1 cellular context compared by ENCODE assay signal in genomic region chr3:129518581-129518980, GRCh38.
TF ChIP-seq lines count a peak whose summit lies in the region.

No MANE protein-coding gene starts in this region.

TF ChIP-seq in SK-N-SH, 30 proteins besides CTCF, POLR2A, EP300 and RAD21:
- TF ChIP-seq FOSL2 (IDR thresholded peaks at IDR 0.05; ENCODE audit: borderline replicate concordance, low read depth) (no peak), RXRA (IDR thresholded peaks at IDR 0.05; ENCODE audit: borderline replicate concordance, low read depth) (no peak), EZH2phosphoT487 (IDR thresholded peaks at IDR 0.05; ENCODE audit: borderline replicate concordance, low read depth) (no peak), GATA2 (CRISPR knock-in tag; IDR thresholded peaks at IDR 0.05) (no peak), YY1 (IDR thresholded peaks at IDR 0.05; ENCODE audit: low read depth) (no peak), GABPA (IDR thresholded peaks at IDR 0.05; ENCODE audit: low read depth) (no peak), CHD2 (IDR thresholded peaks at IDR 0.05; ENCODE audit: low read length, partially characterized antibody) (no peak), MXI1 (IDR thresholded peaks at IDR 0.05; ENCODE audit: low read depth, low read length) (no peak), RFX5 (IDR thresholded peaks at IDR 0.05; ENCODE audit: low read length) (no peak), TAF1 (IDR thresholded peaks at IDR 0.05; ENCODE audit: borderline replicate concordance, low read depth, low read length) (no peak), FOXJ3 (CRISPR knock-in tag; IDR thresholded peaks at IDR 0.05) (no peak)
